18 cellular contexts compared by ENCODE assay signal in genomic region chr4:47784222-47784621, GRCh38. TPM values are rescaled to one million over a fixed set of nuclear protein-coding genes. Genes with fewer than 3 reads are reported as not detected.
"Had no signal": no experiment of that assay in that cellular context is flagged by ENCODE, and none has a peak within 500 bp of the region (broad histone marks: within the 10 kb centered on the region; RNA-seq: fewer than 3 reads in every experiment).

No MANE protein-coding gene starts in this region.

- H3K4me1 Mint-ChIP-seq: activated B cell treated with CpG ODN at 0.5 μM for 24 hours; naive thymus-derived CD4-positive, alpha-beta T cell; stimulated activated naive B cell treated with anti-CD40 and anti-IgM and Interleukin-4, amounts not matched to agents 10 μg/mL and 1 μg/mL and 100 μg/mL, for 72 hours had no signal

- H3K36me3 ChIP-seq: esophagus squamous epithelium, gastrocnemius medialis, heart left ventricle, tibial artery had no signal

- H3K27me3 ChIP-seq: esophagus squamous epithelium, gastrocnemius medialis, heart left ventricle, tibial artery had no signal

- H3K27me3 Mint-ChIP-seq: stimulated activated naive B cell treated with anti-CD40 and anti-IgM and Interleukin-4, amounts not matched to agents 10 μg/mL and 1 μg/mL and 100 μg/mL, for 72 hours had no signal

- H3K9me3 ChIP-seq: esophagus squamous epithelium, gastrocnemius medialis, mucosa of descending colon had no signal

- H3K4me3 ChIP-seq: esophagus squamous epithelium, gastrocnemius medialis, heart left ventricle, mucosa of descending colon, tibial artery had no signal

- H3K4me3 Mint-ChIP-seq: activated B cell treated with CpG ODN at 0.5 μM for 24 hours; activated CD8-positive, alpha-beta T cell treated with anti-CD3 and anti-CD28 coated beads, Interleukin-2, amount 10 ng/mL, durations not matched to agents 7 days and 5 days; activated naive CD8-positive, alpha-beta T cell; naive thymus-derived CD4-positive, alpha-beta T cell; stimulated activated naive B cell treated with anti-CD40 and anti-IgM and Interleukin-4, amounts not matched to agents 10 μg/mL and 1 μg/mL and 100 μg/mL, for 72 hours; T-helper 2 cell treated with Interferon-gamma antibody and Interleukin-4, amounts not matched to agents 5 μg/mL and 100 μg/mL, for 36 hours had no signal

- DNase-seq: activated B cell treated with CpG ODN at 0.5 μM for 24 hours; activated CD4-positive, alpha-beta T cell treated with anti-CD3 and anti-CD28 coated beads for 48 hours; activated CD8-positive, alpha-beta memory T cell treated with anti-CD3 and anti-CD28 coated beads, Interleukin-2, amount 50 U/mL, for 4 hours; activated CD8-positive, alpha-beta T cell treated with anti-CD3 and anti-CD28 coated beads, Interleukin-2, amount 10 ng/mL, durations not matched to agents 7 days and 5 days; activated effector memory CD4-positive, alpha-beta T cell treated with anti-CD3 and anti-CD28 coated beads, Interleukin-2, amount 50 U/mL, for 16 hours; activated T-cell treated with anti-CD3 and anti-CD28 coated beads, Interleukin-2, amount 50 U/mL, for 48 hours; anterior cingulate cortex; esophagus squamous epithelium; gastrocnemius medialis; heart left ventricle; left cardiac atrium; mucosa of descending colon; naive thymus-derived CD4-positive, alpha-beta T cell; stimulated activated CD4-positive, alpha-beta T cell treated with anti-CD3 and anti-CD28 coated beads, Interleukin-2, amount 100 ng/mL, for 48 hours; stimulated activated naive B cell treated with anti-CD40 and anti-IgM and Interleukin-4, amounts not matched to agents 10 μg/mL and 1 μg/mL and 100 μg/mL, for 72 hours; tibial artery had no signal

- H3K36me3 Mint-ChIP-seq: activated naive CD8-positive, alpha-beta T cell; naive thymus-derived CD4-positive, alpha-beta T cell; stimulated activated naive B cell treated with anti-CD40 and anti-IgM and Interleukin-4, amounts not matched to agents 10 μg/mL and 1 μg/mL and 100 μg/mL, for 72 hours had no signal

- H3K9me3 Mint-ChIP-seq: T-helper 2 cell treated with Interferon-gamma antibody and Interleukin-4, amounts not matched to agents 5 μg/mL and 100 μg/mL, for 36 hours had no signal

- H3K27ac ChIP-seq: esophagus squamous epithelium, gastrocnemius medialis, tibial artery had no signal

- H3K27ac Mint-ChIP-seq: activated B cell treated with CpG ODN at 0.5 μM for 24 hours; activated CD8-positive, alpha-beta T cell treated with anti-CD3 and anti-CD28 coated beads, Interleukin-2, amount 10 ng/mL, durations not matched to agents 7 days and 5 days; activated naive CD8-positive, alpha-beta T cell; naive thymus-derived CD4-positive, alpha-beta T cell; stimulated activated naive B cell treated with anti-CD40 and anti-IgM and Interleukin-4, amounts not matched to agents 10 μg/mL and 1 μg/mL and 100 μg/mL, for 72 hours; T-helper 2 cell treated with Interferon-gamma antibody and Interleukin-4, amounts not matched to agents 5 μg/mL and 100 μg/mL, for 36 hours had no signal

- H3K4me1 ChIP-seq: esophagus squamous epithelium, gastrocnemius medialis, tibial artery had no signal

RNA-seq across cellular contexts. Expression of gene CORIN, which starts 53.6 kb away (rescaled TPM):
- total RNA-seq: activated B cell treated with CpG ODN at 0.5 μM for 24 hours; activated CD8-positive, alpha-beta T cell treated with anti-CD3 and anti-CD28 coated beads, Interleukin-2, amount 10 ng/mL, durations not matched to agents 7 days and 5 days had no signal
